In the genomic region with DNA sequence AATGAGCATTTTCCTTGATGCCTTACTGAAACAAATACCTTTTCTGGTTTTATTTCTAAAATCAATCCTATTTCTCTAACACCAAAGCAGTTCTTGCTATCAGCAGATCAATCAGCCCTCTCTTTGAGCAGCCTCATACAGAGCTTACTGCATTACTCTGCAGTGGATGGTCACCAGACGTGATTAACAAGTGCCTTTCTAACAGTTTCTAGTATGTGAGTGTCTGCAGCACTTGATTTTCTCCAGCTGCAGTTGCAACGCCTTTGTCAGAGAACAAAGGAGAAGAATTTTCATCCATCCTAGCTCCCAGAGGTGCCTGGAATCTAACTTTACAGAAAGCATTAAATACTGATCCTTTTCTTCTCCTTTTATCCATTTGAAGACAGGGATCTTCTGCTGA, we compare ENCODE assay signal across 22 cellular contexts.
DNase-seq lines count a peak whose midpoint lies in the region; ATAC-seq and TF ChIP-seq lines count a peak whose summit lies in the region.
"Had no signal": no experiment of that assay in that cellular context is flagged by ENCODE, and none has a peak within 500 bp of the region (broad histone marks: within the 10 kb centered on the region; RNA-seq: fewer than 3 reads in every experiment).

No MANE protein-coding gene starts in this region.

- H3K4me2 ChIP-seq in MM.1S (ENCODE audit: low read depth, low read length) = no peak overlapping the region

- H3K9me3 ChIP-seq in MM.1S (replicated peaks; ENCODE audit: insufficient read depth, low read length) = no peaks in the 10 kb centered on the region
- H3K9me3 ChIP-seq: adrenal gland, heart right ventricle, upper lobe of left lung had no signal

- no peak for ATAC-seq in activated CD8-positive, alpha-beta memory T cell treated with anti-CD3 and anti-CD28 coated beads, Interleukin-2, amount 10 ng/mL, durations not matched to agents 7 days and 5 days
- no peak for ATAC-seq in activated naive CD8-positive, alpha-beta T cell treated with anti-CD3 and anti-CD28 coated beads, Interleukin-2, amount 50 U/mL, for 24 hours
- no peak for ATAC-seq in memory B cell (ENCODE audit: low read depth)
- no peak for ATAC-seq in stimulated activated memory B cell treated with anti-CD40 and anti-IgM and Interleukin-4, amounts not matched to agents 10 μg/mL and 1 μg/mL and 100 μg/mL, for 72 hours
- ATAC-seq in HG03354 (IDR thresholded peaks at IDR 0.05; ENCODE audit: poor library complexity, severe bottlenecking, unreplicated experiment) = no peak
- ATAC-seq: activated CD8-positive, alpha-beta T cell treated with anti-CD3 and anti-CD28 coated beads for 36 hours; heart right ventricle had no signal

- no peaks in the 10 kb centered on the region for H3K36me3 ChIP-seq in MM.1S (replicated peaks; ENCODE audit: insufficient read depth, low read length)
- H3K36me3 ChIP-seq: adrenal gland, cardiac muscle cell had no signal

- CTCF ChIA-PET in activated CD8-positive, alpha-beta memory T cell treated with anti-CD3 and anti-CD28 coated beads, Interleukin-2, amount 10 ng/mL, durations not matched to agents 7 days and 5 days (lab: Charles Lee) = interaction anchor here (0.9 to 1.7 kb wide), 4 partner anchors 10 to 90 kb away, joined by 3 to 6 read pairs (median 4); no protein-coding TSS in a partner anchor

- H3K9me3 Mint-ChIP-seq in activated CD8-positive, alpha-beta memory T cell treated with anti-CD3 and anti-CD28 coated beads, Interleukin-2, amount 10 ng/mL, durations not matched to agents 7 days and 5 days (ENCODE audit: low read depth) = no peaks in the 10 kb centered on the region
- H3K9me3 Mint-ChIP-seq in activated naive CD8-positive, alpha-beta T cell treated with anti-CD3 and anti-CD28 coated beads, Interleukin-2, amount 50 U/mL, for 24 hours = peaks cover 4% of the 10 kb centered on the region
- H3K9me3 Mint-ChIP-seq in memory B cell = peaks cover 2% of the 10 kb centered on the region
- peaks cover 3% of the 10 kb centered on the region for H3K9me3 Mint-ChIP-seq in stimulated activated memory B cell treated with anti-CD40 and anti-IgM and Interleukin-4, amounts not matched to agents 10 μg/mL and 1 μg/mL and 100 μg/mL, for 72 hours
- H3K9me3 Mint-ChIP-seq: activated CD8-positive, alpha-beta T cell treated with anti-CD3 and anti-CD28 coated beads for 36 hours; activated T-helper 1 cell treated with anti-CD3 and anti-CD28 coated beads, Interleukin-12 subunit alpha, Interleukin-12 subunit beta, Interleukin-2, Interleukin-4 antibody, amounts not matched to agents 30 ng/mL and 10 ng/mL and 1 ng/mL, durations not matched to agents 14 hours and 24 hours and 36 hours had no signal

- H3K9ac ChIP-seq in MM.1S (ENCODE audit: low read length) = no peak overlapping the region

- H3K4me1 ChIP-seq in MM.1S (ENCODE audit: low read length) = peaks cover 8% of the 10 kb centered on the region

- DNase-seq in activated CD8-positive, alpha-beta memory T cell treated with anti-CD3 and anti-CD28 coated beads, Interleukin-2, amount 10 ng/mL, durations not matched to agents 7 days and 5 days = no peak
- DNase-seq in activated CD8-positive, alpha-beta memory T cell treated with anti-CD3 and anti-CD28 coated beads, Interleukin-2, amount 50 U/mL, for 4 hours = no peak
- DNase-seq in activated naive CD8-positive, alpha-beta T cell treated with anti-CD3 and anti-CD28 coated beads, Interleukin-2, amount 50 U/mL, for 24 hours = no peak
- DNase-seq in memory B cell (ENCODE audit: low spot score in 2 of 2) = no peak
- DNase-seq in NCI-H524 (lab: John Stamatoyannopoulos, UW) = no peak
- no peak for DNase-seq in MM.1S
- DNase-seq: activated CD8-positive, alpha-beta T cell treated with anti-CD3 and anti-CD28 coated beads for 36 hours; adrenal gland; DND-41; effector CD8-positive, alpha-beta T cell; GOT3; heart right ventricle; islet precursor cell; NCI-H187; NCI-H510A; upper lobe of left lung had no signal

- H2AFZ ChIP-seq in MM.1S (ENCODE audit: low read length) = no peak overlapping the region

- no peak overlapping the region for H3K4me3 Mint-ChIP-seq in activated CD8-positive, alpha-beta memory T cell treated with anti-CD3 and anti-CD28 coated beads, Interleukin-2, amount 10 ng/mL, durations not matched to agents 7 days and 5 days
- peak overlapping the region; percentile 18 for H3K4me3 Mint-ChIP-seq in activated naive CD8-positive, alpha-beta T cell treated with anti-CD3 and anti-CD28 coated beads, Interleukin-2, amount 50 U/mL, for 24 hours
- no peak overlapping the region for H3K4me3 Mint-ChIP-seq in memory B cell
- H3K4me3 Mint-ChIP-seq in stimulated activated memory B cell treated with anti-CD40 and anti-IgM and Interleukin-4, amounts not matched to agents 10 μg/mL and 1 μg/mL and 100 μg/mL, for 72 hours = no peak overlapping the region
- H3K4me3 Mint-ChIP-seq: activated CD8-positive, alpha-beta T cell treated with anti-CD3 and anti-CD28 coated beads for 36 hours had no signal

- no peak for TF ChIP-seq CTCF in MM.1S (IDR thresholded peaks at IDR 0.05; ENCODE audit: low read length)

- H3K27me3 ChIP-seq in MM.1S (replicated peaks; ENCODE audit: insufficient read depth, low read length) = no peaks in the 10 kb centered on the region
- H3K27me3 ChIP-seq: cardiac muscle cell, heart right ventricle, upper lobe of left lung had no signal

- peaks cover 75% of the 10 kb centered on the region for H3K36me3 Mint-ChIP-seq in activated CD8-positive, alpha-beta memory T cell treated with anti-CD3 and anti-CD28 coated beads, Interleukin-2, amount 10 ng/mL, durations not matched to agents 7 days and 5 days
- peaks cover 41% of the 10 kb centered on the region for H3K36me3 Mint-ChIP-seq in activated naive CD8-positive, alpha-beta T cell treated with anti-CD3 and anti-CD28 coated beads, Interleukin-2, amount 50 U/mL, for 24 hours (ENCODE audit: low read depth)
- peaks cover 43% of the 10 kb centered on the region for H3K36me3 Mint-ChIP-seq in memory B cell
- H3K36me3 Mint-ChIP-seq in stimulated activated memory B cell treated with anti-CD40 and anti-IgM and Interleukin-4, amounts not matched to agents 10 μg/mL and 1 μg/mL and 100 μg/mL, for 72 hours = peaks cover 57% of the 10 kb centered on the region

- H3K27ac ChIP-seq in MM.1S (ENCODE audit: low read length) = no peak overlapping the region
- H3K27ac ChIP-seq: adrenal gland, cardiac muscle cell, upper lobe of left lung had no signal

- no peak overlapping the region for H3K4me3 ChIP-seq in MM.1S (ENCODE audit: low read length)
- H3K4me3 ChIP-seq: adrenal gland, cardiac muscle cell, heart right ventricle, lung, upper lobe of left lung had no signal

- peaks cover 48% of the 10 kb centered on the region for H3K79me2 ChIP-seq in MM.1S (ENCODE audit: low read length)

- H3K9me2 ChIP-seq in MM.1S (replicated peaks; ENCODE audit: insufficient read depth, low read length) = no peaks in the 10 kb centered on the region

- H3K4me1 Mint-ChIP-seq in activated CD8-positive, alpha-beta memory T cell treated with anti-CD3 and anti-CD28 coated beads, Interleukin-2, amount 10 ng/mL, durations not matched to agents 7 days and 5 days = peaks cover 84% of the 10 kb centered on the region
- peaks cover 92% of the 10 kb centered on the region for H3K4me1 Mint-ChIP-seq in activated naive CD8-positive, alpha-beta T cell treated with anti-CD3 and anti-CD28 coated beads, Interleukin-2, amount 50 U/mL, for 24 hours
- peaks cover 51% of the 10 kb centered on the region for H3K4me1 Mint-ChIP-seq in memory B cell
- H3K4me1 Mint-ChIP-seq in stimulated activated memory B cell treated with anti-CD40 and anti-IgM and Interleukin-4, amounts not matched to agents 10 μg/mL and 1 μg/mL and 100 μg/mL, for 72 hours = peaks cover 81% of the 10 kb centered on the region

- H3K27ac Mint-ChIP-seq in activated CD8-positive, alpha-beta memory T cell treated with anti-CD3 and anti-CD28 coated beads, Interleukin-2, amount 10 ng/mL, durations not matched to agents 7 days and 5 days = peak overlapping the region; percentile 45
- H3K27ac Mint-ChIP-seq in activated naive CD8-positive, alpha-beta T cell treated with anti-CD3 and anti-CD28 coated beads, Interleukin-2, amount 50 U/mL, for 24 hours = no peak overlapping the region
- peak overlapping the region; percentile 87 for H3K27ac Mint-ChIP-seq in memory B cell
- H3K27ac Mint-ChIP-seq in stimulated activated memory B cell treated with anti-CD40 and anti-IgM and Interleukin-4, amounts not matched to agents 10 μg/mL and 1 μg/mL and 100 μg/mL, for 72 hours = peak overlapping the region; percentile 74
- H3K27ac Mint-ChIP-seq: activated CD8-positive, alpha-beta T cell treated with anti-CD3 and anti-CD28 coated beads for 36 hours had no signal

- H4K20me1 ChIP-seq in MM.1S (ENCODE audit: insufficient read depth, low read length) = no peaks in the 10 kb centered on the region

- no peaks in the 10 kb centered on the region for H3K27me3 Mint-ChIP-seq in activated CD8-positive, alpha-beta memory T cell treated with anti-CD3 and anti-CD28 coated beads, Interleukin-2, amount 10 ng/mL, durations not matched to agents 7 days and 5 days
- H3K27me3 Mint-ChIP-seq in activated naive CD8-positive, alpha-beta T cell treated with anti-CD3 and anti-CD28 coated beads, Interleukin-2, amount 50 U/mL, for 24 hours = no peaks in the 10 kb centered on the region
- H3K27me3 Mint-ChIP-seq in memory B cell = no peaks in the 10 kb centered on the region
- no peaks in the 10 kb centered on the region for H3K27me3 Mint-ChIP-seq in stimulated activated memory B cell treated with anti-CD40 and anti-IgM and Interleukin-4, amounts not matched to agents 10 μg/mL and 1 μg/mL and 100 μg/mL, for 72 hours
- H3K27me3 Mint-ChIP-seq: activated CD8-positive, alpha-beta T cell treated with anti-CD3 and anti-CD28 coated beads for 36 hours; stimulated activated naive CD8-positive, alpha-beta T cell treated with anti-CD3 and anti-CD28 coated beads, Interleukin-15, Interleukin-2, amounts not matched to agents 100 ng/mL and 50 ng/mL, for 24 hours had no signal

- 0 out of 2 replicates have a peak, but pooled peaks cover under 1% of the 10 kb centered on the region for H3F3A ChIP-seq in MM.1S (ENCODE audit: insufficient read depth, low read length)
